29 cellular contexts compared by ENCODE assay signal in genomic region chr16:84119368-84119767, GRCh38. TPM values are rescaled to one million over a fixed set of nuclear protein-coding genes. Genes with fewer than 3 reads are reported as not detected.
DNase-seq lines count a peak whose midpoint lies in the region; ATAC-seq, FAIRE-seq and TF ChIP-seq lines count a peak whose summit lies in the region.
"Had no signal": no experiment of that assay in that cellular context is flagged by ENCODE, and none has a peak within 500 bp of the region (broad histone marks: within the 10 kb centered on the region; RNA-seq: fewer than 3 reads in every experiment).

No MANE protein-coding gene starts in this region.

- intact Hi-C loops in K562 (cut with micrococcal nuclease): no loop called here
- intact Hi-C loops in posterior vena cava (cut with DNase I): no loop called here
- intact Hi-C loops in testis (cut with DNase I; ENCODE audit: low total_unique reads): no loop called here

- TF ChIP-seq RAD21 in K562 (CRISPR knock-in tag; conservative IDR thresholded peaks at IDR 0.05 in 1 of 2, IDR thresholded peaks at IDR 0.05 in 1 of 2): no peak

- no TSS peak for BruUV-seq in K562 (replicated peaks; lab: Mats Ljungman, UMichigan)

- ATAC-seq in K562: no peak
- ATAC-seq: activated CD8-positive, alpha-beta T cell treated with anti-CD3 and anti-CD28 coated beads, Interleukin-2, amount 10 ng/mL, durations not matched to agents 7 days and 5 days; activated naive CD8-positive, alpha-beta T cell treated with anti-CD3 and anti-CD28 coated beads, Interleukin-2, amount 50 U/mL, for 24 hours; naive thymus-derived CD8-positive, alpha-beta T cell; stimulated activated naive CD8-positive, alpha-beta T cell treated with anti-CD3 and anti-CD28 coated beads, Interleukin-15, Interleukin-2, amounts not matched to agents 100 U/mL and 50 U/mL, for 24 hours had no signal

- H3K27me3 ChIP-seq in K562 (ENCODE audit: control insufficient read depth in 2 of 2, insufficient read depth in 2 of 2, low read length in 2 of 2) (no peaks in the 10 kb centered on the region), testis (no peaks in the 10 kb centered on the region)
- H3K27me3 ChIP-seq: vagina had no signal

- H3K4me1 ChIP-seq in K562 (replicated peaks in 1 of 2; ENCODE audit: control insufficient read depth in 2 of 2, insufficient read depth in 2 of 2, low read length in 2 of 2): peaks cover 9 to 23% of the 10 kb centered on the region in 2 experiments; a peak in 3 of 5 replicates
- peaks cover 10% of the 10 kb centered on the region for H3K4me1 ChIP-seq in testis

- POLR2A ChIA-PET in K562 (lab: Yijun Ruan, JAX): interaction anchor here (0.9 to 10.0 kb wide), 6 partner anchors 16 to 109 kb away, joined by 3 to 145 read pairs (median 4); no protein-coding TSS in a partner anchor

- DNase-seq in DMS53 (lab: John Stamatoyannopoulos, UW): peak; percentile 35
- no peak for DNase-seq in DMS53 treated with DMSO at 0.1 percent for 48 hours (lab: John Stamatoyannopoulos, UW; ENCODE audit: unreplicated experiment)
- peak; percentile 11 for DNase-seq in NCI-H2171 (lab: John Stamatoyannopoulos, UW)
- DNase-seq in K562 (ENCODE audit: extremely low read depth in 1 of 4, low spot score in 3 of 4): no peak
- peak; percentile 60 for DNase-seq in posterior vena cava (ENCODE audit: low spot score)
- DNase-seq in NCI-H82 (lab: John Stamatoyannopoulos, UW): no peak
- no peak for DNase-seq in cortex of kidney (lab: John Stamatoyannopoulos, UW)
- DNase-seq in testis: no peak
- DNase-seq: activated CD8-positive, alpha-beta T cell treated with anti-CD3 and anti-CD28 coated beads, Interleukin-2, amount 10 ng/mL, durations not matched to agents 7 days and 5 days; activated effector memory CD4-positive, alpha-beta T cell treated with Interleukin-2 at 50 U/mL for 16 hours; activated naive CD8-positive, alpha-beta T cell treated with anti-CD3 and anti-CD28 coated beads, Interleukin-2, amount 50 U/mL, for 24 hours; activated T-cell treated with anti-CD3 and anti-CD28 coated beads for 4 hours; central memory CD4-positive, alpha-beta T cell; dermis blood vessel endothelial cell; kidney; midbrain; naive thymus-derived CD8-positive, alpha-beta T cell; NCI-H1092 treated with DMSO at 0.1 percent for 48 hours; NCI-H2081 treated with DMSO at 0.1 percent for 48 hours; NCI-H774; Right ventricle myocardium superior; stimulated activated naive CD8-positive, alpha-beta T cell treated with anti-CD3 and anti-CD28 coated beads, Interleukin-15, Interleukin-2, amounts not matched to agents 100 U/mL and 50 U/mL, for 24 hours; T-helper 2 cell had no signal

- no peak for TF ChIP-seq POLR2A in K562 (conservative IDR thresholded peaks at IDR 0.05)
- no peak for TF ChIP-seq POLR2A in testis (IDR thresholded peaks at IDR 0.05)

- CTCF ChIA-PET in K562 (lab: Yijun Ruan, JAX; ENCODE audit: low intra/inter-chr PET ratio): no interaction called here

- no peak for TF ChIP-seq EP300 in K562 (IDR thresholded peaks at IDR 0.05; ENCODE audit: low read length)

- 0 out of 4 replicates have a peak overlapping the region, but pooled peaks of 1 of the 2 experiments have one; percentile 42 for H3K9ac ChIP-seq in K562 (ENCODE audit: insufficient read depth in 1 of 2, low read depth in 2 of 2, low read length in 2 of 2)

- in situ Hi-C loops in K562 (cut with MboI): no loop called here

- no peak overlapping the region for H3K4me2 ChIP-seq in K562 (ENCODE audit: insufficient read depth, low read length)

- H3K9me1 ChIP-seq in K562 (ENCODE audit: control insufficient read depth, insufficient read depth, low read length): no peaks in the 10 kb centered on the region

- WGBS in K562 (ENCODE audit: insufficient coverage, low coverage, missing lambda C conversion rate): 67% methylated on average over 13 of the region's 13 CpGs
- WGBS in testis, 2 donors: 80 to 90% methylated on average over 13 of the region's 13 CpGs

- H3K79me2 ChIP-seq in K562 (ENCODE audit: control insufficient read depth, insufficient read depth, low read length): peaks cover 28% of the 10 kb centered on the region

- no peak overlapping the region for H3K27ac ChIP-seq in K562 (ENCODE audit: extremely low read depth, low read depth, low read length)
- H3K27ac ChIP-seq in testis: no peak overlapping the region
- H3K27ac ChIP-seq: 22Rv1, thoracic aorta, vagina had no signal

- H4K20me1 ChIP-seq in K562 (replicated peaks; ENCODE audit: control insufficient read depth, insufficient read depth, low read length): no peaks in the 10 kb centered on the region

- no peak overlapping the region for H2AFZ ChIP-seq in K562 (ENCODE audit: low read depth, low read length)

- no peak for FAIRE-seq in K562 (lab: Jason Lieb, UNC)
- FAIRE-seq: kidney had no signal

- H3K9me3 ChIP-seq in K562 (replicated peaks; ENCODE audit: control insufficient read depth, insufficient read depth, low read depth, low read length): no peaks in the 10 kb centered on the region
- no peaks in the 10 kb centered on the region for H3K9me3 ChIP-seq in testis
- H3K9me3 ChIP-seq: thoracic aorta, vagina had no signal

- H3K36me3 ChIP-seq in K562 (ENCODE audit: control insufficient read depth, insufficient read depth, low read length): peaks cover 19% of the 10 kb centered on the region; the same call in 2 of the 3 replicates
- H3K36me3 ChIP-seq in testis (ENCODE audit: low read depth, missing control alignments): no peaks in the 10 kb centered on the region

- no peak for TF ChIP-seq CTCF in K562 (IDR thresholded peaks at IDR 0.05 in 2 of 3, conservative IDR thresholded peaks at IDR 0.05 in 1 of 3; ENCODE audit: insufficient read depth in 2 of 3, low read depth in 1 of 3, low read length in 3 of 3)
- TF ChIP-seq CTCF in testis (IDR thresholded peaks at IDR 0.05): no peak

- H3K4me3 ChIP-seq in K562 (no peak overlapping the region), testis (no peak overlapping the region)
- H3K4me3 ChIP-seq: thoracic aorta, vagina had no signal

RNA-seq across cellular contexts. Expression of gene MBTPS1, which starts 2.6 kb away (rescaled TPM):
- 203 and 232 TPM in 2 replicates for total RNA-seq in K562 (2011; cell fraction: chromatin; rRNA removed; ENCODE audit: low replicate concordance)
- total RNA-seq in K562 (2011; cell fraction: nucleolus; rRNA removed): 178 and 187 TPM in 2 replicates
- total RNA-seq in K562 (2011; cell fraction: nucleoplasm; rRNA removed): 182 and 207 TPM in 2 replicates
- 43.8 and 50.9 TPM in 2 replicates for total RNA-seq in K562 (2014; rRNA removed)
- 31.7 and 32.0 TPM in 2 replicates for total RNA-seq in K562 (2014; rRNA removed; fragmentation: Illumina TruSeq; extraction: Trizol)
- 35.7 and 40.3 TPM in 2 replicates for total RNA-seq in K562 (2015; rRNA removed; fragmentation: Illumina TruSeq; extraction: Trizol)
- total RNA-seq in K562 (2021): 46.6 and 53.9 TPM in 2 replicates
- polyA plus RNA-seq in K562 (2011; rRNA removed): 47.5 and 57.6 TPM in 2 replicates
- 34.2 and 40.0 TPM in 2 replicates for polyA plus RNA-seq in K562 (2011; cell fraction: cytosol; rRNA removed)
- polyA plus RNA-seq in K562 (2011; cell fraction: nucleus; rRNA removed): 123 and 127 TPM in 2 replicates
- polyA plus RNA-seq in K562 (2012): 53.2 and 68.8 TPM in 2 replicates
- polyA plus RNA-seq in K562 (2014; fragmentation: Illumina TruSeq; extraction: Trizol): 47.5 and 50.6 TPM in 2 replicates
- polyA plus RNA-seq in K562 (2014; fragmentation: Nextera tagmentation; extraction: Ambion mirVana): 1 to 10 TPM; 2.8 to 4.3 TPM
- 47.3 and 52.6 TPM in 2 replicates for polyA plus RNA-seq in K562 (2014; rRNA removed)
- 74.1 and 90.4 TPM in 2 replicates for polyA minus RNA-seq in K562 (2011; rRNA and poly(A)+ RNA removed)
- polyA minus RNA-seq in K562 (2011; cell fraction: cytosol; rRNA and poly(A)+ RNA removed): 38.7 and 55.3 TPM in 2 replicates
- polyA minus RNA-seq in K562 (2011; cell fraction: nucleus; rRNA and poly(A)+ RNA removed): 101 and 126 TPM in 2 replicates
- 10 to 100 TPM; 61.9 to 71.3 TPM for total RNA-seq in posterior vena cava
- total RNA-seq in testis: 100 to 1,000 TPM; 104 to 122 TPM
- polyA plus RNA-seq in testis (ENCODE audit: insufficient read depth, low read depth, low replicate concordance): 59.0 TPM

RNA-seq across cellular contexts. Expression of gene HSDL1, which starts 25.6 kb away (rescaled TPM):
- total RNA-seq in K562 (2011; cell fraction: chromatin; rRNA removed; ENCODE audit: low replicate concordance): 41.6 and 67.8 TPM in 2 replicates
- total RNA-seq in K562 (2011; cell fraction: nucleolus; rRNA removed): 17.2 and 22.9 TPM in 2 replicates
- 32.9 and 33.4 TPM in 2 replicates for total RNA-seq in K562 (2011; cell fraction: nucleoplasm; rRNA removed)
- total RNA-seq in K562 (2014; rRNA removed): 19.7 and 20.5 TPM in 2 replicates
- total RNA-seq in K562 (2014; rRNA removed; fragmentation: Illumina TruSeq; extraction: Trizol): 31.5 and 36.4 TPM in 2 replicates
- total RNA-seq in K562 (2015; rRNA removed; fragmentation: Illumina TruSeq; extraction: Trizol): 38.6 and 39.9 TPM in 2 replicates
- 26.4 and 27.7 TPM in 2 replicates for total RNA-seq in K562 (2021)
- polyA plus RNA-seq in K562 (2011; rRNA removed): 41.2 and 45.7 TPM in 2 replicates
- 14.2 and 29.2 TPM in 2 replicates for polyA plus RNA-seq in K562 (2011; cell fraction: cytosol; rRNA removed)
- polyA plus RNA-seq in K562 (2011; cell fraction: nucleus; rRNA removed): 21.6 and 41.6 TPM in 2 replicates
- 30.0 and 50.6 TPM in 2 replicates for polyA plus RNA-seq in K562 (2012)
- polyA plus RNA-seq in K562 (2014; fragmentation: Illumina TruSeq; extraction: Trizol): 24.1 and 26.9 TPM in 2 replicates
- polyA plus RNA-seq in K562 (2014; fragmentation: Nextera tagmentation; extraction: Ambion mirVana): 10 to 100 TPM; 14.8 to 16.3 TPM
- 25.8 and 31.0 TPM in 2 replicates for polyA plus RNA-seq in K562 (2014; rRNA removed)
- 44.1 and 45.6 TPM in 2 replicates for polyA minus RNA-seq in K562 (2011; rRNA and poly(A)+ RNA removed)
- polyA minus RNA-seq in K562 (2011; cell fraction: cytosol; rRNA and poly(A)+ RNA removed): 13.4 and 18.9 TPM in 2 replicates
- 8.1 and 13.8 TPM in 2 replicates for polyA minus RNA-seq in K562 (2011; cell fraction: nucleus; rRNA and poly(A)+ RNA removed)
- total RNA-seq in posterior vena cava: 10 to 100 TPM; 10.1 to 21.2 TPM
- 10 to 100 TPM; 31.3 to 37.9 TPM for total RNA-seq in testis
- 29.0 TPM for polyA plus RNA-seq in testis (ENCODE audit: insufficient read depth, low read depth, low replicate concordance)

RNA-seq across cellular contexts. Expression of gene DNAAF1, which starts 25.7 kb away (rescaled TPM):
- not detected in 2 replicates for total RNA-seq in K562 (2011; cell fraction: chromatin; rRNA removed; ENCODE audit: low replicate concordance)
- not detected in 2 replicates for total RNA-seq in K562 (2011; cell fraction: nucleolus; rRNA removed)
- total RNA-seq in K562 (2011; cell fraction: nucleoplasm; rRNA removed): not detected in 2 replicates
- not detected in 2 replicates for total RNA-seq in K562 (2014; rRNA removed)
- total RNA-seq in K562 (2014; rRNA removed; fragmentation: Illumina TruSeq; extraction: Trizol): not detected in 2 replicates
- not detected in 2 replicates for total RNA-seq in K562 (2015; rRNA removed; fragmentation: Illumina TruSeq; extraction: Trizol)
- not detected in 2 replicates for total RNA-seq in K562 (2021)
- not detected in 2 replicates for polyA plus RNA-seq in K562 (2011; rRNA removed)
- polyA plus RNA-seq in K562 (2011; cell fraction: cytosol; rRNA removed): 0.03 TPM in 1 of 2 replicates, not detected in the other
- 0.04 and 0.20 TPM in 2 replicates for polyA plus RNA-seq in K562 (2011; cell fraction: nucleus; rRNA removed)
- 0.14 and 0.18 TPM in 2 replicates for polyA plus RNA-seq in K562 (2012)
- polyA plus RNA-seq in K562 (2014; fragmentation: Illumina TruSeq; extraction: Trizol): not detected in 2 replicates
- not detected for polyA plus RNA-seq in K562 (2014; fragmentation: Nextera tagmentation; extraction: Ambion mirVana)
- polyA plus RNA-seq in K562 (2014; rRNA removed): 0.01 and 0.23 TPM in 2 replicates
- not detected in 2 replicates for polyA minus RNA-seq in K562 (2011; rRNA and poly(A)+ RNA removed)
- not detected in 2 replicates for polyA minus RNA-seq in K562 (2011; cell fraction: cytosol; rRNA and poly(A)+ RNA removed)
- not detected in 2 replicates for polyA minus RNA-seq in K562 (2011; cell fraction: nucleus; rRNA and poly(A)+ RNA removed)
- not detected for total RNA-seq in posterior vena cava
- total RNA-seq in testis: 10 to 100 TPM; 50.9 to 89.4 TPM
- 161 TPM for polyA plus RNA-seq in testis (ENCODE audit: insufficient read depth, low read depth, low replicate concordance)
- total RNA-seq: activated CD8-positive, alpha-beta T cell treated with anti-CD3 and anti-CD28 coated beads, Interleukin-2, amount 10 ng/mL, durations not matched to agents 7 days and 5 days; glomerular endothelial cell; Right ventricle myocardium superior; skeletal muscle tissue; thoracic aorta; vagina had no signal
- polyA plus RNA-seq: IgD-negative memory B cell had no signal

Comparison
In these comparisons a context has a peak if more than half of its experiments do, and no peak if none do; other contexts are left out.
1. DNase-seq: peak in DMS53 (single experiment), NCI-H2171 (single experiment) and posterior vena cava (single experiment); none in DMS53 treated with DMSO at 0.1 percent for 48 hours (single experiment), K562 (0 of 4), NCI-H82 (single experiment), cortex of kidney (single experiment) and testis (single experiment).
2. RNA of gene DNAAF1, which starts 25.7 kb away (total RNA-seq): 50.9 to 89.4 TPM in testis; not detected in posterior vena cava and not detected in K562; every median in the first group is over 10 times any median in the second.